Comparison of ENCODE assay signal across 21 cellular contexts in genomic region chr12:132109741-132110140, GRCh38.
"Had no signal": no experiment of that assay in that cellular context is flagged by ENCODE, and none has a peak within 500 bp of the region (broad histone marks: within the 10 kb centered on the region; RNA-seq: fewer than 3 reads in every experiment).

No MANE protein-coding gene starts in this region.

- H3K27ac Mint-ChIP-seq: activated CD4-positive, alpha-beta memory T cell treated with anti-CD3 and anti-CD28 coated beads for 36 hours; activated CD4-positive, alpha-beta T cell treated with anti-CD3 and anti-CD28 coated beads for 36 hours; activated naive CD8-positive, alpha-beta T cell treated with anti-CD3 and anti-CD28 coated beads for 36 hours; T-helper 1 cell treated with Interleukin-12 subunit alpha and Interleukin-12 subunit beta and Interleukin-4 antibody, amounts not matched to agents 30 μg/mL and 1 μg/mL, for 36 hours; WTC11 had no signal

- H3K9me3 ChIP-seq: sigmoid colon, testis, uterus had no signal

- H3K27ac ChIP-seq: coronary artery, sigmoid colon, testis, uterus had no signal

- H3K9me3 Mint-ChIP-seq: activated CD4-positive, alpha-beta memory T cell treated with anti-CD3 and anti-CD28 coated beads for 36 hours; activated naive CD8-positive, alpha-beta T cell treated with anti-CD3 and anti-CD28 coated beads for 36 hours; naive B cell; neural crest cell; stimulated activated naive B cell treated with anti-CD40 and anti-IgM and Interleukin-4, amounts not matched to agents 10 μg/mL and 1 μg/mL and 100 μg/mL, for 72 hours; T-helper 1 cell treated with Interleukin-12 subunit alpha and Interleukin-12 subunit beta and Interleukin-4 antibody, amounts not matched to agents 30 μg/mL and 1 μg/mL, for 36 hours; WTC11 had no signal

- H3K4me1 Mint-ChIP-seq: activated CD4-positive, alpha-beta T cell treated with anti-CD3 and anti-CD28 coated beads for 36 hours; stimulated activated naive B cell treated with anti-CD40 and anti-IgM and Interleukin-4, amounts not matched to agents 10 μg/mL and 1 μg/mL and 100 μg/mL, for 72 hours; WTC11 had no signal

- DNase-seq: activated CD4-positive, alpha-beta memory T cell treated with anti-CD3 and anti-CD28 coated beads for 36 hours; activated CD4-positive, alpha-beta T cell treated with anti-CD3 and anti-CD28 coated beads for 36 hours; activated naive CD8-positive, alpha-beta T cell treated with anti-CD3 and anti-CD28 coated beads for 36 hours; erythroblast; islet precursor cell; left cardiac atrium; mesendoderm; naive B cell; retina; stimulated activated CD4-positive, alpha-beta T cell treated with anti-CD3 and anti-CD28 coated beads, Interleukin-2, amount 100 ng/mL, for 48 hours; stimulated activated CD8-positive, alpha-beta memory T cell treated with anti-CD3 and anti-CD28 coated beads, Interleukin-4, amount 100 ng/mL, for 48 hours; stimulated activated naive B cell treated with anti-CD40 and anti-IgM and Interleukin-4, amounts not matched to agents 10 μg/mL and 1 μg/mL and 100 μg/mL, for 72 hours; T1000; testis; trophoblast cell; uterus had no signal

- H3K4me3 ChIP-seq: coronary artery, sigmoid colon, testis, uterus had no signal

- H3K4me1 ChIP-seq: uterus had no signal

- H3K27me3 ChIP-seq: sigmoid colon, testis, uterus had no signal

- H3K27me3 Mint-ChIP-seq: activated CD4-positive, alpha-beta memory T cell treated with anti-CD3 and anti-CD28 coated beads for 36 hours; activated CD4-positive, alpha-beta T cell treated with anti-CD3 and anti-CD28 coated beads for 36 hours; activated naive CD8-positive, alpha-beta T cell treated with anti-CD3 and anti-CD28 coated beads for 36 hours; naive B cell; stimulated activated naive B cell treated with anti-CD40 and anti-IgM and Interleukin-4, amounts not matched to agents 10 μg/mL and 1 μg/mL and 100 μg/mL, for 72 hours had no signal

- H3K36me3 ChIP-seq: uterus had no signal

- ATAC-seq: activated CD4-positive, alpha-beta T cell treated with anti-CD3 and anti-CD28 coated beads for 36 hours; left cardiac atrium; stimulated activated naive B cell treated with anti-CD40 and anti-IgM and Interleukin-4, amounts not matched to agents 10 μg/mL and 1 μg/mL and 100 μg/mL, for 72 hours; WTC11 had no signal

- H3K4me3 Mint-ChIP-seq: activated CD4-positive, alpha-beta memory T cell treated with anti-CD3 and anti-CD28 coated beads for 36 hours; activated CD4-positive, alpha-beta T cell treated with anti-CD3 and anti-CD28 coated beads for 36 hours; activated naive CD8-positive, alpha-beta T cell treated with anti-CD3 and anti-CD28 coated beads for 36 hours; naive B cell; neural crest cell; stimulated activated naive B cell treated with anti-CD40 and anti-IgM and Interleukin-4, amounts not matched to agents 10 μg/mL and 1 μg/mL and 100 μg/mL, for 72 hours; T-helper 1 cell treated with Interleukin-12 subunit alpha and Interleukin-12 subunit beta and Interleukin-4 antibody, amounts not matched to agents 30 μg/mL and 1 μg/mL, for 36 hours; WTC11 had no signal
